8 cellular contexts compared by ENCODE assay signal in genomic region chr17:40113961-40114272, GRCh38. TPM values are rescaled to one million over a fixed set of nuclear protein-coding genes. Genes with fewer than 3 reads are reported as not detected.
DNase-seq lines count a peak whose midpoint lies in the region; ATAC-seq and TF ChIP-seq lines count a peak whose summit lies in the region.

No MANE protein-coding gene starts in this region.

- no peak for TF ChIP-seq POLR2A in lower leg skin (IDR thresholded peaks at IDR 0.05)

- CTCF ChIA-PET in activated CD4-positive, alpha-beta T cell treated with anti-CD3 and anti-CD28 coated beads for 36 hours (lab: Charles Lee) = interaction anchor here (0.7 to 6.8 kb wide), 25 partner anchors 10 to 356 kb away, joined by 3 to 156 read pairs (median 12); partner anchors contain the start of genes CASC3, CSF3, MSL1 and NR1D1

- POLR2A ChIA-PET in activated CD4-positive, alpha-beta T cell treated with anti-CD3 and anti-CD28 coated beads for 36 hours (lab: Charles Lee) = interaction anchor here (0.7 to 2.0 kb wide), 8 partner anchors 10 to 384 kb away, joined by 3 to 34 read pairs (median 8); partner anchors contain the start of genes CASC3, MIEN1, MSL1 and NR1D1

- no peak overlapping the region for H3K4me3 ChIP-seq in lower leg skin (ENCODE audit: low read depth, poor library complexity, severe bottlenecking)

- peak overlapping the region; percentile 86 for H3K27ac Mint-ChIP-seq in activated CD4-positive, alpha-beta T cell treated with anti-CD3 and anti-CD28 coated beads for 36 hours
- peak overlapping the region; percentile 80 for H3K27ac Mint-ChIP-seq in activated T-helper 17 cell treated with anti-CD3 and anti-CD28 coated beads, Interleukin-2, amount 50 U/mL, for 72 hours

- no peaks in the 10 kb centered on the region for H3K36me3 Mint-ChIP-seq in activated CD4-positive, alpha-beta T cell treated with anti-CD3 and anti-CD28 coated beads for 36 hours (ENCODE audit: low read depth)
- H3K36me3 Mint-ChIP-seq in activated T-helper 17 cell treated with anti-CD3 and anti-CD28 coated beads, Interleukin-2, amount 50 U/mL, for 72 hours (ENCODE audit: low read depth) = no peaks in the 10 kb centered on the region

- DNase-seq in activated CD4-positive, alpha-beta T cell treated with anti-CD3 and anti-CD28 coated beads for 36 hours = no peak
- DNase-seq in activated CD4-positive, alpha-beta T cell treated with anti-CD3 and anti-CD28 coated beads for 1 hour = no peak
- DNase-seq in HuH-7 (ENCODE audit: low spot score) = no peak
- DNase-seq in lower leg skin (ENCODE audit: low spot score in 2 of 2) = no peak
- no peak for DNase-seq in occipital lobe (lab: John Stamatoyannopoulos, UW)

- H3K27me3 Mint-ChIP-seq in activated CD4-positive, alpha-beta T cell treated with anti-CD3 and anti-CD28 coated beads for 36 hours = no peaks in the 10 kb centered on the region
- H3K27me3 Mint-ChIP-seq in activated T-helper 17 cell treated with anti-CD3 and anti-CD28 coated beads, Interleukin-2, amount 50 U/mL, for 72 hours = no peaks in the 10 kb centered on the region

- H3K27me3 ChIP-seq in layer of hippocampus (ENCODE audit: control insufficient read depth, insufficient read depth, low read length) = no peaks in the 10 kb centered on the region

- peak overlapping the region; percentile 72 for H3K4me3 Mint-ChIP-seq in activated CD4-positive, alpha-beta T cell treated with anti-CD3 and anti-CD28 coated beads for 36 hours
- peak overlapping the region; percentile 77 for H3K4me3 Mint-ChIP-seq in activated T-helper 17 cell treated with anti-CD3 and anti-CD28 coated beads, Interleukin-2, amount 50 U/mL, for 72 hours

- H3K9me3 Mint-ChIP-seq in activated CD4-positive, alpha-beta T cell treated with anti-CD3 and anti-CD28 coated beads for 36 hours (ENCODE audit: low read depth) = no peaks in the 10 kb centered on the region
- no peaks in the 10 kb centered on the region for H3K9me3 Mint-ChIP-seq in activated T-helper 17 cell treated with anti-CD3 and anti-CD28 coated beads, Interleukin-2, amount 50 U/mL, for 72 hours

- H3K4me1 Mint-ChIP-seq in activated CD4-positive, alpha-beta T cell treated with anti-CD3 and anti-CD28 coated beads for 36 hours = peaks cover 51% of the 10 kb centered on the region
- peaks cover 42% of the 10 kb centered on the region for H3K4me1 Mint-ChIP-seq in activated T-helper 17 cell treated with anti-CD3 and anti-CD28 coated beads, Interleukin-2, amount 50 U/mL, for 72 hours

- ATAC-seq in activated CD4-positive, alpha-beta T cell treated with anti-CD3 and anti-CD28 coated beads for 36 hours = no peak
- no peak for ATAC-seq in activated T-helper 17 cell treated with anti-CD3 and anti-CD28 coated beads, Interleukin-2, amount 50 U/mL, for 72 hours (replicated peaks)

- peak overlapping the region; percentile 86 for H3K27ac ChIP-seq in layer of hippocampus (ENCODE audit: low read depth, low read length)
- peak overlapping the region; percentile 38 for H3K27ac ChIP-seq in temporal lobe (ENCODE audit: low read depth, low read length)

- 48 to 54% methylated on average over 5 of the region's 5 CpGs for WGBS in lower leg skin, 2 donors

- intact Hi-C loops in activated CD4-positive, alpha-beta T cell treated with anti-CD3 and anti-CD28 coated beads for 36 hours (cut with DNase I, micrococcal nuclease) = loop anchor here (1.0 to 5.0 kb wide), 12 partner anchors 7 to 173 kb away; partner anchors contain the start of genes MSL1 (in 2 of the 2), CASC3 (in 1 of the 2), CDC6 (in 1 of the 2) and MED24 (in 1 of the 2)
- intact Hi-C loops in lower leg skin (cut with DNase I; ENCODE audit: low total_unique reads) = loop anchor here (10.0 kb wide), 2 partner anchors 51 to 231 kb away; no protein-coding TSS in a partner anchor

- TF ChIP-seq CTCF in lower leg skin (IDR thresholded peaks at IDR 0.05) = no peak

RNA-seq across cellular contexts. Expression of gene MSL1, which starts 7.9 kb away (rescaled TPM):
- total RNA-seq in activated CD4-positive, alpha-beta T cell treated with anti-CD3 and anti-CD28 coated beads for 36 hours = 10 to 100 TPM; 81.7 to 89.6 TPM
- total RNA-seq in activated T-helper 17 cell treated with anti-CD3 and anti-CD28 coated beads, Interleukin-2, amount 50 U/mL, for 72 hours = 100 to 1,000 TPM in 1 of 2 donors, 10 to 100 TPM in 1; 80.5 to 114 TPM
- 81.9 TPM for total RNA-seq in temporal lobe
- total RNA-seq in lower leg skin = 100 to 1,000 TPM in 1 of 4 donors, 10 to 100 TPM in 3; 70.6 to 117 (median 82.4) TPM
- 89.2 TPM for total RNA-seq in occipital lobe

RNA-seq across cellular contexts. Expression of gene NR1D1, which starts 13.5 kb away (rescaled TPM):
- 1 to 10 TPM; 5.2 to 5.4 TPM for total RNA-seq in activated CD4-positive, alpha-beta T cell treated with anti-CD3 and anti-CD28 coated beads for 36 hours
- 10 to 100 TPM; 12.2 to 21.8 TPM for total RNA-seq in activated T-helper 17 cell treated with anti-CD3 and anti-CD28 coated beads, Interleukin-2, amount 50 U/mL, for 72 hours
- total RNA-seq in temporal lobe = 0.25 TPM
- 100 to 1,000 TPM; 111 to 194 (median 148) TPM for total RNA-seq in lower leg skin
- 0.78 TPM for total RNA-seq in occipital lobe

RNA-seq across cellular contexts. Expression of gene CASC3, which starts 26.4 kb away (rescaled TPM):
- 100 to 1,000 TPM in 1 of 2 experiments, 10 to 100 TPM in 1; 88.3 to 104 TPM for total RNA-seq in activated CD4-positive, alpha-beta T cell treated with anti-CD3 and anti-CD28 coated beads for 36 hours
- total RNA-seq in activated T-helper 17 cell treated with anti-CD3 and anti-CD28 coated beads, Interleukin-2, amount 50 U/mL, for 72 hours = 100 to 1,000 TPM; 110 to 244 TPM
- 31.5 TPM for total RNA-seq in temporal lobe
- 10 to 100 TPM; 32.3 to 58.1 (median 53.0) TPM for total RNA-seq in lower leg skin
- 43.8 TPM for total RNA-seq in occipital lobe

RNA-seq across cellular contexts. Expression of gene THRA, which starts 51.2 kb away (rescaled TPM):
- total RNA-seq in activated CD4-positive, alpha-beta T cell treated with anti-CD3 and anti-CD28 coated beads for 36 hours = 10 to 100 TPM; 12.9 to 13.1 TPM
- total RNA-seq in activated T-helper 17 cell treated with anti-CD3 and anti-CD28 coated beads, Interleukin-2, amount 50 U/mL, for 72 hours = 10 to 100 TPM; 10.3 to 14.4 TPM
- total RNA-seq in temporal lobe (109 TPM), lower leg skin (10 to 100 TPM; 28.2 to 56.8 (median 42.6) TPM), occipital lobe (91.1 TPM)

RNA-seq across cellular contexts. Expression of gene MED24, which starts 59.7 kb away (rescaled TPM):
- total RNA-seq in activated CD4-positive, alpha-beta T cell treated with anti-CD3 and anti-CD28 coated beads for 36 hours = 100 to 1,000 TPM in 1 of 2 experiments, 10 to 100 TPM in 1; 97.4 to 110 TPM
- 100 to 1,000 TPM in 1 of 2 donors, 10 to 100 TPM in 1; 83.5 to 140 TPM for total RNA-seq in activated T-helper 17 cell treated with anti-CD3 and anti-CD28 coated beads, Interleukin-2, amount 50 U/mL, for 72 hours
- total RNA-seq in temporal lobe = 76.7 TPM
- total RNA-seq in lower leg skin = 10 to 100 TPM; 47.2 to 88.9 (median 62.9) TPM
- 72.5 TPM for total RNA-seq in occipital lobe

Comparison
In these comparisons a context has a peak if more than half of its experiments do, and no peak if none do; other contexts are left out.
1. RNA of gene NR1D1, which starts 13.5 kb away (total RNA-seq): 111 to 194 TPM in lower leg skin; 12.2 to 21.8 TPM in activated T-helper 17 cell treated with anti-CD3 and anti-CD28 coated beads, Interleukin-2, amount 50 U/mL, for 72 hours, 5.2 to 5.4 TPM in activated CD4-positive, alpha-beta T cell treated with anti-CD3 and anti-CD28 coated beads for 36 hours, 0.78 TPM in occipital lobe (single experiment) and 0.25 TPM in temporal lobe (single experiment); every median in the first group is over 4 times any median in the second.